In the genomic region with DNA sequence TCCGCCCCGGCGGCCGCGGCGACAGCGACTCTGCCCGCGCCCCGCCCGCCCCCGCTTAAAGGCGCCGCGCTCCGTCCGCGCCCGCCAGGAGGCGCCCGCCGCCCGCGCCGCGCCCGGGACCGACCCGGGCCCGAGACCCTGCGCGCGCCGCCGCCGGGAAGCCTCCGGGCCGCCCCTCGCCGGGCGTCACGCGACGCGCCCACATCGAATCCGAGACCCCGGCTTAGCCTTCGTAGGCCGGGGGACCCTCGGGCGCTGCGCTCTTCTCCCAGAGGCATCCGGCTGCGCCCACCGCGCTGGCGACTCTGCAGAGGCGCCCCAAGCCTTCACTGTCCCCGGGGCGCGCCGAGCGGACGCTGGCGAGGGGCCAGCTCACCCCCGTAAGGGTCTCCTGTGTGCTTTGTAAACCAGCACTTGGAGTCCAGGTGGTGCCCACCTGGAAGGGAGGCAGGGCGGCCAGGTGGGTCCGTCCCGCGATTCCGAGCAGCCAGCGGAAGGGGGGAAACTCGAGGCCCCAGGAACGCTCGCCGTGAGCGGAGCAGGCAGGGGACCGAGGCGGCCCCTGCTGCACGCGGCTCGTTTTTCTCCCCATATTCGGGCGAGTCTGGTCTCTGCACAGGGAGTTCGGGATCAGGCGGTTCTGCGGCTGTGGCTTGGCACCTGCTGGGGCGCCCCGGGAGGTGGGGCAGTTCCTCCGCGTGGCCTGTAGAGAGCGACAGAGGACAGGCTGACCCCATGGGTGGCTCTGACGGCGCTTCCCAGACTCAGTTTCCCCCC, we compare ENCODE assay signal across 8 cellular contexts. TPM values are rescaled to one million over a fixed set of nuclear protein-coding genes. Genes with fewer than 3 reads are reported as not detected.
A peak's percentile ranks its signal among the peaks of the same experiment; 100 is the strongest.
DNase-seq lines count a peak whose midpoint lies in the region; ATAC-seq and TF ChIP-seq lines count a peak whose summit lies in the region.

No MANE protein-coding gene starts in this region.

- H3K27me3 ChIP-seq in HUES48 (ENCODE audit: control insufficient read depth, insufficient read depth, low read length) (peaks cover 24% of the 10 kb centered on the region), upper lobe of right lung (no peaks in the 10 kb centered on the region)

- H3K9me3 ChIP-seq in HUES48 (ENCODE audit: control insufficient read depth, insufficient read depth, low read length) = no peaks in the 10 kb centered on the region
- no peaks in the 10 kb centered on the region for H3K9me3 ChIP-seq in upper lobe of right lung

- peak overlapping the region; percentile 87 for H3K27ac Mint-ChIP-seq in activated naive CD4-positive, alpha-beta T cell treated with anti-CD3 and anti-CD28 coated beads, Interleukin-2, amount 10 ng/mL, durations not matched to agents 7 days and 5 days
- H3K27ac Mint-ChIP-seq in osteocyte (ENCODE audit: unreplicated experiment) = no peak overlapping the region

- peaks cover 52% of the 10 kb centered on the region for H3K4me1 Mint-ChIP-seq in activated naive CD4-positive, alpha-beta T cell treated with anti-CD3 and anti-CD28 coated beads, Interleukin-2, amount 10 ng/mL, durations not matched to agents 7 days and 5 days
- H3K4me1 Mint-ChIP-seq in osteocyte (ENCODE audit: unreplicated experiment) = peaks cover 12% of the 10 kb centered on the region

- DNase-seq in NCI-H146 (lab: John Stamatoyannopoulos, UW) = peak; percentile 61
- no peak for DNase-seq in NCI-H146 treated with DMSO at 0.1 percent for 48 hours (lab: John Stamatoyannopoulos, UW; ENCODE audit: unreplicated experiment)
- no peak for DNase-seq in RWPE1 (ENCODE audit: low spot score)
- peak; percentile 75 for DNase-seq in activated naive CD4-positive, alpha-beta T cell treated with anti-CD3 and anti-CD28 coated beads, Interleukin-2, amount 10 ng/mL, durations not matched to agents 7 days and 5 days
- peak; percentile 87 for DNase-seq in Right ventricle myocardium inferior (ENCODE audit: missing footprints)
- DNase-seq in osteocyte (ENCODE audit: extremely low spot score, unreplicated experiment) = no peak
- DNase-seq in upper lobe of right lung = peak; percentile 87

- H3K9me3 Mint-ChIP-seq in activated naive CD4-positive, alpha-beta T cell treated with anti-CD3 and anti-CD28 coated beads, Interleukin-2, amount 10 ng/mL, durations not matched to agents 7 days and 5 days = no peaks in the 10 kb centered on the region
- no peaks in the 10 kb centered on the region for H3K9me3 Mint-ChIP-seq in osteocyte (ENCODE audit: unreplicated experiment)

- peak; percentile 75 for TF ChIP-seq CTCF in RWPE1 (conservative IDR thresholded peaks at IDR 0.05; ENCODE audit: low read depth)
- peak; percentile 4 for TF ChIP-seq CTCF in osteocyte (IDR thresholded peaks at IDR 0.05)
- peak; percentile 37 for TF ChIP-seq CTCF in upper lobe of right lung (IDR thresholded peaks at IDR 0.05)

- H3K27ac ChIP-seq in HUES48 (ENCODE audit: low read depth, low read length) (no peak overlapping the region), RWPE1 (peak overlapping the region; percentile 81), upper lobe of right lung (peak overlapping the region; percentile 51)

- no peaks in the 10 kb centered on the region for H3K36me3 Mint-ChIP-seq in activated naive CD4-positive, alpha-beta T cell treated with anti-CD3 and anti-CD28 coated beads, Interleukin-2, amount 10 ng/mL, durations not matched to agents 7 days and 5 days
- H3K36me3 Mint-ChIP-seq in osteocyte (ENCODE audit: unreplicated experiment) = no peaks in the 10 kb centered on the region

- intact Hi-C loops in Right ventricle myocardium inferior (cut with DNase I) = loop anchor here (5.0 kb wide), 1 partner anchor 186 kb away; the partner anchor contains the start of gene AJM1
- intact Hi-C loops in upper lobe of right lung (cut with DNase I) = no loop called here

- H3K9ac ChIP-seq in HUES48 (ENCODE audit: low read depth, low read length) = no peak overlapping the region

- H3K4me3 ChIP-seq in HUES48 (ENCODE audit: low read depth, low read length) (peak overlapping the region; percentile 61), upper lobe of right lung (peak overlapping the region; percentile 62)

- peak; percentile 48 for ATAC-seq in Right ventricle myocardium inferior
- ATAC-seq in upper lobe of right lung = peak; percentile 66

- CTCF ChIA-PET in RWPE1 (lab: Yijun Ruan, JAX) = interaction anchor here (0.6 to 4.7 kb wide), 44 partner anchors 8 to 619 kb away, joined by 3 to 44 read pairs (median 4); partner anchors contain the start of genes CLIC3, ENTPD8, FBXW5 and NELFB
- CTCF ChIA-PET in activated naive CD4-positive, alpha-beta T cell treated with anti-CD3 and anti-CD28 coated beads, Interleukin-2, amount 10 ng/mL, durations not matched to agents 7 days and 5 days (lab: Charles Lee) = interaction anchor here (0.7 to 3.6 kb wide), 37 partner anchors 8 to 315 kb away, joined by 3 to 22 read pairs (median 5); partner anchors contain the start of genes AJM1, CLIC3, CYSRT1 and FBXW5

- H3K36me3 ChIP-seq in HUES48 (ENCODE audit: control insufficient read depth, insufficient read depth, low read length) = no peaks in the 10 kb centered on the region
- no peaks in the 10 kb centered on the region for H3K36me3 ChIP-seq in upper lobe of right lung

- H3K4me1 ChIP-seq in HUES48 (ENCODE audit: control insufficient read depth, insufficient read depth, low read length) (0 out of 2 replicates have a peak, but pooled peaks cover 2% of the 10 kb centered on the region), upper lobe of right lung (peaks cover 36% of the 10 kb centered on the region)

- H3K27me3 Mint-ChIP-seq in activated naive CD4-positive, alpha-beta T cell treated with anti-CD3 and anti-CD28 coated beads, Interleukin-2, amount 10 ng/mL, durations not matched to agents 7 days and 5 days = peaks cover 35% of the 10 kb centered on the region
- H3K27me3 Mint-ChIP-seq in osteocyte (ENCODE audit: unreplicated experiment) = no peaks in the 10 kb centered on the region

- POLR2A ChIA-PET in RWPE1 (lab: Yijun Ruan, JAX; ENCODE audit: low non-redundant PET) = interaction anchor here (0.5 kb wide), 2 partner anchors 9 to 144 kb away, joined by 3 read pairs; no protein-coding TSS in a partner anchor

- H3K4me3 Mint-ChIP-seq in activated naive CD4-positive, alpha-beta T cell treated with anti-CD3 and anti-CD28 coated beads, Interleukin-2, amount 10 ng/mL, durations not matched to agents 7 days and 5 days = peak overlapping the region; percentile 71
- H3K4me3 Mint-ChIP-seq in osteocyte (ENCODE audit: unreplicated experiment) = peak overlapping the region; percentile 69

RNA-seq across cellular contexts. Expression of gene ABCA2, which starts 0.4 kb away (rescaled TPM):
- total RNA-seq in Right ventricle myocardium inferior (28.2 TPM), osteocyte (47.6 and 55.1 TPM in 2 replicates), upper lobe of right lung (44.3 TPM)

RNA-seq across cellular contexts. Expression of gene FUT7, which starts 3.4 kb away (rescaled TPM):
- total RNA-seq in Right ventricle myocardium inferior = 0.11 TPM
- total RNA-seq in osteocyte = 0.13 TPM in 1 of 2 replicates, not detected in the other
- total RNA-seq in upper lobe of right lung = 0.81 TPM

RNA-seq across cellular contexts. Expression of gene NPDC1, which starts 17.5 kb away (rescaled TPM):
- 69.0 TPM for total RNA-seq in Right ventricle myocardium inferior
- total RNA-seq in osteocyte = 84.4 and 91.0 TPM in 2 replicates
- total RNA-seq in upper lobe of right lung = 152 TPM

RNA-seq across cellular contexts. Expression of gene ENTPD2, which starts 25.4 kb away (rescaled TPM):
- total RNA-seq in Right ventricle myocardium inferior = 2.7 TPM
- total RNA-seq in osteocyte = 0.46 TPM in 1 of 2 replicates, not detected in the other
- 0.41 TPM for total RNA-seq in upper lobe of right lung

RNA-seq across cellular contexts. Expression of gene CLIC3, which starts 32.1 kb away (rescaled TPM):
- total RNA-seq in Right ventricle myocardium inferior (1.1 TPM), osteocyte (0.52 TPM in 1 of 2 replicates, not detected in the other), upper lobe of right lung (80.7 TPM)

Comparison
In these comparisons a context has a peak if more than half of its experiments do, and no peak if none do; other contexts are left out.
1. DNase-seq: peak in NCI-H146 (single experiment), activated naive CD4-positive, alpha-beta T cell treated with anti-CD3 and anti-CD28 coated beads, Interleukin-2, amount 10 ng/mL, durations not matched to agents 7 days and 5 days (single experiment), Right ventricle myocardium inferior (single experiment) and upper lobe of right lung (single experiment); none in NCI-H146 treated with DMSO at 0.1 percent for 48 hours (single experiment), RWPE1 (single experiment) and osteocyte (single experiment).
2. CTCF ChIP-seq: peak in every context shown above with its lines; median percentile 75 in RWPE1; 37 in upper lobe of right lung; 4 in osteocyte.